13 cellular contexts compared by ENCODE assay signal in genomic region chr7:95865716-95866371, GRCh38.
DNase-seq lines count a peak whose midpoint lies in the region; ATAC-seq and TF ChIP-seq lines count a peak whose summit lies in the region.
"Had no signal": no experiment of that assay in that cellular context is flagged by ENCODE, and none has a peak within 500 bp of the region (broad histone marks: within the 10 kb centered on the region; RNA-seq: fewer than 3 reads in every experiment).

No MANE protein-coding gene starts in this region.

- no peaks in the 10 kb centered on the region for H3K27me3 ChIP-seq in GM23248 (replicated peaks; ENCODE audit: insufficient read depth)
- peaks cover 0 to 4% of the 10 kb centered on the region in 2 donors for H3K27me3 ChIP-seq in naive thymus-derived CD4-positive, alpha-beta T cell (ENCODE audit: control insufficient read depth in 2 of 2, insufficient read depth in 2 of 2, low read length in 2 of 2)
- no peaks in the 10 kb centered on the region for H3K27me3 ChIP-seq in CD8-positive, alpha-beta memory T cell (ENCODE audit: insufficient read depth, low read length, poor library complexity, severe bottlenecking)
- H3K27me3 ChIP-seq: ascending aorta, heart left ventricle had no signal

- no peak overlapping the region for H3K9ac ChIP-seq in GM23248

- H3K36me3 ChIP-seq in GM23248 (ENCODE audit: low read depth): no peaks in the 10 kb centered on the region
- no peaks in the 10 kb centered on the region for H3K36me3 ChIP-seq in naive thymus-derived CD4-positive, alpha-beta T cell (ENCODE audit: control insufficient read depth in 2 of 3, insufficient read depth in 3 of 3, low read length in 3 of 3)
- H3K36me3 ChIP-seq in CD8-positive, alpha-beta memory T cell (ENCODE audit: insufficient read depth, low read length): no peaks in the 10 kb centered on the region
- H3K36me3 ChIP-seq: ascending aorta had no signal

- POLR2A ChIA-PET in naive thymus-derived CD4-positive, alpha-beta T cell (lab: Charles Lee): no interaction called here
- POLR2A ChIA-PET in CD8-positive, alpha-beta memory T cell (lab: Charles Lee): no interaction called here

- no peaks in the 10 kb centered on the region for H3K27me3 Mint-ChIP-seq in osteocyte (ENCODE audit: unreplicated experiment)
- peaks cover 2 to 20% (median 7%) of the 10 kb centered on the region in 5 donors for H3K27me3 Mint-ChIP-seq in naive thymus-derived CD4-positive, alpha-beta T cell
- H3K27me3 Mint-ChIP-seq in CD8-positive, alpha-beta memory T cell: peaks cover 0 to 6% of the 10 kb centered on the region in 2 donors

- peaks cover 16% of the 10 kb centered on the region for H3K4me1 ChIP-seq in GM23248 (ENCODE audit: insufficient read depth)
- H3K4me1 ChIP-seq in naive thymus-derived CD4-positive, alpha-beta T cell (ENCODE audit: control insufficient read depth in 2 of 2, insufficient read depth in 2 of 2, low read length in 2 of 2): no peaks in the 10 kb centered on the region
- H3K4me1 ChIP-seq in CD8-positive, alpha-beta memory T cell (ENCODE audit: insufficient read depth, low read length): no peaks in the 10 kb centered on the region
- H3K4me1 ChIP-seq: heart left ventricle had no signal

- H3F3A ChIP-seq in GM23248 (ENCODE audit: insufficient read depth): peaks cover 7% of the 10 kb centered on the region; the same call in 1 of the 2 replicates

- DNase-seq in GM23248 (peak; percentile 52), NCI-H526 (lab: John Stamatoyannopoulos, UW) (peak; percentile 48 to 76), cardiac fibroblast (ENCODE audit: low read depth in 2 of 2) (peak; percentile 45 to 53), osteocyte (ENCODE audit: extremely low spot score, unreplicated experiment) (no peak)
- no peak for DNase-seq in naive thymus-derived CD4-positive, alpha-beta T cell
- no peak for DNase-seq in CD8-positive, alpha-beta memory T cell
- DNase-seq: activated CD4-positive, alpha-beta memory T cell treated with anti-CD3 and anti-CD28 coated beads, Interleukin-2, amount 10 ng/mL, durations not matched to agents 7 days and 5 days; heart left ventricle; NK-92 treated with Interleukin-12 subunit alpha and Interleukin-12 subunit beta, amount 100 ng/mL, for 24 hours; occipital lobe had no signal

- peaks cover 19% of the 10 kb centered on the region for H3K36me3 Mint-ChIP-seq in osteocyte (ENCODE audit: unreplicated experiment)
- no peaks in the 10 kb centered on the region for H3K36me3 Mint-ChIP-seq in naive thymus-derived CD4-positive, alpha-beta T cell
- H3K36me3 Mint-ChIP-seq in CD8-positive, alpha-beta memory T cell: no peaks in the 10 kb centered on the region

- H3K9me3 Mint-ChIP-seq in osteocyte (ENCODE audit: unreplicated experiment): peaks cover 3% of the 10 kb centered on the region
- H3K9me3 Mint-ChIP-seq in naive thymus-derived CD4-positive, alpha-beta T cell: peaks cover 0 to 5% (median 0%) of the 10 kb centered on the region in 11 donors
- peaks cover 0 to 2% (median 0%) of the 10 kb centered on the region in 5 donors for H3K9me3 Mint-ChIP-seq in CD8-positive, alpha-beta memory T cell
- H3K9me3 Mint-ChIP-seq: activated CD4-positive, alpha-beta memory T cell treated with anti-CD3 and anti-CD28 coated beads, Interleukin-2, amount 10 ng/mL, durations not matched to agents 7 days and 5 days had no signal

- no peak overlapping the region for H3K4me2 ChIP-seq in GM23248 (ENCODE audit: unreplicated experiment)

- WGBS in GM23248 (ENCODE audit: low coverage in 1 of 2, low lambda C conversion rate in 2 of 2, missing lambda C conversion rate in 2 of 2), 2 experiments: 66 to 69% methylated on average over 9 of the region's 9 CpGs

- ATAC-seq in naive thymus-derived CD4-positive, alpha-beta T cell: no peak
- no peak for ATAC-seq in HG02763 (IDR thresholded peaks at IDR 0.05; ENCODE audit: unreplicated experiment)
- ATAC-seq: heart left ventricle had no signal

- no peaks in the 10 kb centered on the region for H4K20me1 ChIP-seq in GM23248 (ENCODE audit: insufficient read depth)

- H3K79me2 ChIP-seq in GM23248 (ENCODE audit: insufficient read depth): no peaks in the 10 kb centered on the region

- in situ Hi-C loops in GM23248 (cut with MboI): loop anchor here (25.0 kb wide), 1 partner anchor 329 kb away; no protein-coding TSS in a partner anchor

- intact Hi-C loops in naive thymus-derived CD4-positive, alpha-beta T cell (cut with micrococcal nuclease): no loop called here

- no peaks in the 10 kb centered on the region for H3K9me2 ChIP-seq in GM23248 (ENCODE audit: insufficient read depth)

- peaks cover 53% of the 10 kb centered on the region for H3K4me1 Mint-ChIP-seq in osteocyte (ENCODE audit: unreplicated experiment)
- no peaks in the 10 kb centered on the region for H3K4me1 Mint-ChIP-seq in naive thymus-derived CD4-positive, alpha-beta T cell
- H3K4me1 Mint-ChIP-seq in CD8-positive, alpha-beta memory T cell: no peaks in the 10 kb centered on the region
- H3K4me1 Mint-ChIP-seq: activated CD4-positive, alpha-beta memory T cell treated with anti-CD3 and anti-CD28 coated beads, Interleukin-2, amount 10 ng/mL, durations not matched to agents 7 days and 5 days had no signal

- H3K27ac ChIP-seq in GM23248: no peak overlapping the region
- H3K27ac ChIP-seq in naive thymus-derived CD4-positive, alpha-beta T cell (ENCODE audit: low read depth, low read length): no peak overlapping the region
- no peak overlapping the region for H3K27ac ChIP-seq in CD8-positive, alpha-beta memory T cell (ENCODE audit: low read depth, low read length)
- H3K27ac ChIP-seq: ascending aorta, heart left ventricle, HL-60 had no signal

- no peak overlapping the region for H3K27ac Mint-ChIP-seq in osteocyte (ENCODE audit: unreplicated experiment)
- H3K27ac Mint-ChIP-seq in naive thymus-derived CD4-positive, alpha-beta T cell: no peak overlapping the region
- no peak overlapping the region for H3K27ac Mint-ChIP-seq in CD8-positive, alpha-beta memory T cell
- H3K27ac Mint-ChIP-seq: activated CD4-positive, alpha-beta memory T cell treated with anti-CD3 and anti-CD28 coated beads, Interleukin-2, amount 10 ng/mL, durations not matched to agents 7 days and 5 days had no signal

- H2AFZ ChIP-seq in GM23248: no peak overlapping the region

- H3K9me3 ChIP-seq in GM23248 (ENCODE audit: low read depth): no peaks in the 10 kb centered on the region
- no peaks in the 10 kb centered on the region for H3K9me3 ChIP-seq in naive thymus-derived CD4-positive, alpha-beta T cell (ENCODE audit: control insufficient read depth in 2 of 3, low read length in 3 of 3)
- no peaks in the 10 kb centered on the region for H3K9me3 ChIP-seq in CD8-positive, alpha-beta memory T cell (ENCODE audit: low read length)
- H3K9me3 ChIP-seq: ascending aorta, heart left ventricle had no signal

- no peak overlapping the region for H3K4me3 Mint-ChIP-seq in osteocyte (ENCODE audit: unreplicated experiment)
- H3K4me3 Mint-ChIP-seq in naive thymus-derived CD4-positive, alpha-beta T cell: no peak overlapping the region
- H3K4me3 Mint-ChIP-seq in CD8-positive, alpha-beta memory T cell: no peak overlapping the region
- H3K4me3 Mint-ChIP-seq: activated CD4-positive, alpha-beta memory T cell treated with anti-CD3 and anti-CD28 coated beads, Interleukin-2, amount 10 ng/mL, durations not matched to agents 7 days and 5 days had no signal

- CTCF ChIA-PET in naive thymus-derived CD4-positive, alpha-beta T cell (lab: Charles Lee): no interaction called here
- CTCF ChIA-PET in CD8-positive, alpha-beta memory T cell (lab: Charles Lee): no interaction called here

- peak; percentile 54 for TF ChIP-seq CTCF in cardiac fibroblast (IDR thresholded peaks at IDR 0.05; ENCODE audit: low read depth, low read length)
- TF ChIP-seq CTCF in osteocyte (IDR thresholded peaks at IDR 0.05): peak; percentile 70

- H3K4me3 ChIP-seq in GM23248: no peak overlapping the region
- H3K4me3 ChIP-seq in cardiac fibroblast (replicated peaks in 1 of 2; ENCODE audit: low read depth in 2 of 2, low read length in 2 of 2): no peak overlapping the region
- no peak overlapping the region for H3K4me3 ChIP-seq in naive thymus-derived CD4-positive, alpha-beta T cell (ENCODE audit: low read length)
- no peak overlapping the region for H3K4me3 ChIP-seq in CD8-positive, alpha-beta memory T cell (ENCODE audit: low read length)
- H3K4me3 ChIP-seq: ascending aorta, heart left ventricle had no signal

Comparison
In these comparisons a context has a peak if more than half of its experiments do, and no peak if none do; other contexts are left out.
1. DNase-seq: peak in GM23248 (single experiment), NCI-H526 (2 of 2) and cardiac fibroblast (2 of 2); none in osteocyte (single experiment), naive thymus-derived CD4-positive, alpha-beta T cell (0 of 9) and CD8-positive, alpha-beta memory T cell (0 of 5).